ENCODE assay signal across 8 cellular contexts in the genomic region with DNA sequence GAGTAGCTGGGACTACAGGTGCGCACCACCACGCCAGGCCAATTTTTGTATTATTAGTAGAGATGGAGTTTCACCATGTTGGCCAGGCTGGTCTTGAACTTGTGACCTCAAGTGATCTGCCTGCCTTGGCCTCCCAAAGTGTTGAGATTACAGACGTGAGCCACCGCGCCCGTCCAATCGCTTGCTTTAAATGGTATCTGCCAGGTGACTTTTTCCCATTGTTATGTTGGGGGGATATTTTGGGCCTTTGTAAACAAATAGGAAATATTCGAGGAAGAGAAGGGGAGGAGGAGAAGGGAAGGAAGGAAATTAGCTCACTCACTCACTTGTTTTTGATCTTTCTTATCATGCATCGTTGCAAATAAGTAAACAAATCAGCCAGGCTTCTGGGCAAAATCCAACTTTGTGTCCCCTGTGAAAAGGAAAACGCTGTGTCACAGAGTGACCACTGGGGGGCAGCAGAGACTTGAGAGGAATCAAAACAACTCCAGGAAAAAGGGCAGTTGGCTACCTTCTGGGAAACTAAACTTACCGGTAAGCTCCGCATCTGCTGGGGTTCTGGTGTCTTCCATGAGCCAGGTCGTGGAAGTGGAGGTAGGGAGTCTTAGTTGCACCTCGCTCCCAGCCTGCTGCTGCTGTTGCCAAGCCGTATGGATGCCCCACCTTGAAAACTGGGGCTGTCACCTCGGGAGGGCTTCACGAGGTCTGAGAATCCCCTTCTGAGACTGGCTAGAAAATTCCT. TPM values are rescaled to one million over a fixed set of nuclear protein-coding genes. Genes with fewer than 3 reads are reported as not detected.
DNase-seq lines count a peak whose midpoint lies in the region; ATAC-seq and TF ChIP-seq lines count a peak whose summit lies in the region.

No MANE protein-coding gene starts in this region.

- H3K4me3 ChIP-seq in duodenal mucosa (ENCODE audit: low read depth in 1 of 2, low read length in 2 of 2) = peak overlapping the region; percentile 62 to 82

- no peaks in the 10 kb centered on the region for H3K9me3 ChIP-seq in duodenal mucosa (ENCODE audit: control insufficient read depth in 1 of 2, low read length in 2 of 2)

- H3K36me3 ChIP-seq in duodenal mucosa (ENCODE audit: control insufficient read depth in 1 of 2, insufficient read depth in 2 of 2, low read length in 2 of 2) = no peaks in the 10 kb centered on the region

- no peaks in the 10 kb centered on the region for H3K27me3 ChIP-seq in duodenal mucosa (ENCODE audit: control insufficient read depth in 1 of 2, insufficient read depth in 2 of 2, low read length in 2 of 2)

- DNase-seq in AG09319 (ENCODE audit: extremely low read depth, low read depth) (peak; percentile 81), HCEC 1CT (peak; percentile 64), NCI-H526 treated with DMSO at 0.1 percent for 48 hours (lab: John Stamatoyannopoulos, UW) (peak; percentile 68), lung microvascular endothelial cell (ENCODE audit: low read depth in 2 of 2) (peak; percentile 83 to 88)
- peak; percentile 63 to 71 for DNase-seq in activated CD4-positive, alpha-beta T cell treated with anti-CD3 and anti-CD28 coated beads, Interleukin-2, amount 50 U/mL, for 4 hours
- DNase-seq in stimulated activated CD4-positive, alpha-beta T cell treated with anti-CD3 and anti-CD28 coated beads, TNF-alpha, amount 100 ng/mL, for 24 hours (ENCODE audit: low read depth in 3 of 3) = peak; percentile 43 to 67 (median 62)

- H3K27ac ChIP-seq in duodenal mucosa (ENCODE audit: low read depth, low read length) = no peak overlapping the region

- H3K4me1 ChIP-seq in duodenal mucosa (ENCODE audit: control insufficient read depth in 1 of 2, insufficient read depth in 2 of 2, low read length in 2 of 2) = peaks cover 6 to 10% of the 10 kb centered on the region in 2 donors

- TF ChIP-seq CTCF in AG09319 (IDR thresholded peaks at IDR 0.05; ENCODE audit: low read depth, low read length) = peak; percentile 92

- H3K9ac ChIP-seq in duodenal mucosa (ENCODE audit: low read depth in 1 of 2, low read length in 2 of 2) = peak overlapping the region; percentile 59 to 68

- ATAC-seq in GM21390 (IDR thresholded peaks at IDR 0.05; ENCODE audit: unreplicated experiment) = no peak

RNA-seq across cellular contexts. Expression of a gene that starts 9.3 kb away (rescaled TPM):
- 18.5 and 25.4 TPM in 2 replicates for total RNA-seq in lung microvascular endothelial cell
